In genomic region chr5:140108093-140109049, GRCh38 we compare ENCODE assay signal across 8 cellular contexts. TPM values are rescaled to one million over a fixed set of nuclear protein-coding genes. Genes with fewer than 3 reads are reported as not detected.
DNase-seq lines count a peak whose midpoint lies in the region; ATAC-seq and TF ChIP-seq lines count a peak whose summit lies in the region.

No MANE protein-coding gene starts in this region.

- no peaks in the 10 kb centered on the region for H3K9me3 ChIP-seq in DOHH2 (ENCODE audit: control insufficient read depth, insufficient read depth, low read length)
- H3K9me3 ChIP-seq in osteoblast (ENCODE audit: low read depth, low read length), result no peaks in the 10 kb centered on the region

- H3K4me3 ChIP-seq in DOHH2 (ENCODE audit: low read length), result peak overlapping the region; percentile 96
- H3K4me3 ChIP-seq in fibroblast of mammary gland (ENCODE audit: control insufficient read depth, low read depth, low read length), result peak overlapping the region; percentile 91
- peak overlapping the region; percentile 88 for H3K4me3 ChIP-seq in osteoblast (ENCODE audit: insufficient read depth, low read length)

- H3K9me2 ChIP-seq in DOHH2 (replicated peaks; ENCODE audit: control insufficient read depth, low read length), result no peaks in the 10 kb centered on the region

- H3K27ac ChIP-seq in DOHH2 (ENCODE audit: low read depth, low read length) (peak overlapping the region; percentile 79), osteoblast (ENCODE audit: low read depth, low read length) (peak overlapping the region; percentile 88)

- H3K4me2 ChIP-seq in DOHH2 (ENCODE audit: low read length) (peak overlapping the region; percentile 95), osteoblast (ENCODE audit: insufficient read depth, low read length) (peak overlapping the region; percentile 94)

- ATAC-seq in HG02642 (IDR thresholded peaks at IDR 0.05; ENCODE audit: poor library complexity, unreplicated experiment) (no peak), HG03460 (IDR thresholded peaks at IDR 0.05; ENCODE audit: unreplicated experiment) (no peak), HG03159 (IDR thresholded peaks at IDR 0.05; ENCODE audit: unreplicated experiment) (no peak)

- H3K4me1 ChIP-seq in DOHH2 (ENCODE audit: control insufficient read depth, low read length), result peaks cover 60% of the 10 kb centered on the region
- H3K4me1 ChIP-seq in osteoblast (ENCODE audit: insufficient read depth, low read length), result peaks cover 32% of the 10 kb centered on the region

- peak overlapping the region; percentile 71 for H2AFZ ChIP-seq in osteoblast (ENCODE audit: low read length)

- H4K20me1 ChIP-seq in DOHH2 (ENCODE audit: control insufficient read depth, insufficient read depth, low read depth, low read length) (peaks cover 19% of the 10 kb centered on the region), osteoblast (ENCODE audit: insufficient read depth, low read length) (peaks cover 26% of the 10 kb centered on the region)

- DNase-seq in HuH-7 (ENCODE audit: low spot score) (peak; percentile 74), fibroblast of mammary gland (ENCODE audit: low read depth) (no peak), osteoblast (ENCODE audit: insufficient read length, low spot score, missing footprints) (peak; percentile 76)
- peak; percentile 36 for DNase-seq in activated T-cell treated with anti-CD3 and anti-CD28 coated beads, Interleukin-2, amount 50 U/mL, for 1 hour

- H3K27me3 ChIP-seq in DOHH2 (ENCODE audit: control insufficient read depth, low read length) (no peaks in the 10 kb centered on the region), osteoblast (ENCODE audit: insufficient read depth, low read length) (no peaks in the 10 kb centered on the region)

- H3K79me2 ChIP-seq in DOHH2 (ENCODE audit: control insufficient read depth, low read length) (peaks cover 53% of the 10 kb centered on the region), osteoblast (ENCODE audit: insufficient read depth, low read length) (peaks cover 55% of the 10 kb centered on the region)

- peaks cover 7% of the 10 kb centered on the region for H3K36me3 ChIP-seq in DOHH2 (ENCODE audit: control insufficient read depth, low read length)
- H3K36me3 ChIP-seq in osteoblast (ENCODE audit: insufficient read depth, low read length), result no peaks in the 10 kb centered on the region

- H3F3A ChIP-seq in DOHH2 (ENCODE audit: control insufficient read depth, insufficient read depth), result peaks cover 34% of the 10 kb centered on the region

- TF ChIP-seq CTCF in DOHH2 (IDR thresholded peaks at IDR 0.05; ENCODE audit: low read depth, low read length, poor library complexity, severe bottlenecking), result peak; percentile 5
- no peak for TF ChIP-seq CTCF in fibroblast of mammary gland (conservative IDR thresholded peaks at IDR 0.05; ENCODE audit: control insufficient read depth, insufficient read depth, low read depth, low read length)
- no peak for TF ChIP-seq CTCF in osteoblast (IDR thresholded peaks at IDR 0.05; ENCODE audit: extremely low read depth, low read depth, low read length)

RNA-seq across cellular contexts. Expression of gene PURA, which starts 5.5 kb away (rescaled TPM):
- 29.7 and 30.1 TPM in 2 replicates for total RNA-seq in osteoblast

RNA-seq across cellular contexts. Expression of gene IGIP, which starts 17.4 kb away (rescaled TPM):
- total RNA-seq in osteoblast, result 10.5 and 13.0 TPM in 2 replicates
